In the genomic region with DNA sequence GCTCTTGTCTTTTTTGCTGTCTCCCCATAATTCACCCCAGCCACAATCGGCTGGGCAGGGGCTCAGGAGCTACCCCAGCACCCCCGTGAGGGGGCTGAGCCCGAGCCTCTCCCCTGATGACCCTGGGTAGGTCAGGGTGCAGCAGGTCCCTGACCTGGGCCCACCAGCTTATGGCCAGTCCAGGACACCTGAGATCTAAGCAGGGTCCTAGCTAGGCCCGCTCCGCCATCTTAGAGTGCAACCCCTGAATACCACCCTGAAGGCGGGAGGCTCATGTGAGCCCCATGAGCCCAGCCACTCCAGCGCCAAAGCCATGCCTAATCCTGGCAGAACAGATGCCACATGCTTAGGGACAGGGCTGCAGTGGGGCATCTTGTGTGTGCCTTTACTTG, we compare ENCODE assay signal across 21 cellular contexts.
"Had no signal": no experiment of that assay in that cellular context is flagged by ENCODE, and none has a peak within 500 bp of the region (broad histone marks: within the 10 kb centered on the region; RNA-seq: fewer than 3 reads in every experiment).

No MANE protein-coding gene starts in this region.

- H3K27ac ChIP-seq: foreskin keratinocyte, ovary, thoracic aorta, upper lobe of left lung, WERI-Rb-1 had no signal

- ATAC-seq: foreskin keratinocyte; naive thymus-derived CD4-positive, alpha-beta T cell; stimulated activated naive B cell treated with anti-CD40 and anti-IgM and Interleukin-4, amounts not matched to agents 10 μg/mL and 1 μg/mL and 100 μg/mL, for 72 hours had no signal

- H3K4me1 ChIP-seq: foreskin keratinocyte, upper lobe of left lung had no signal

- H3K4me2 ChIP-seq: smooth muscle cell had no signal

- H3K4me3 Mint-ChIP-seq: activated naive CD8-positive, alpha-beta T cell treated with anti-CD3 and anti-CD28 coated beads, Interleukin-2, amount 10 ng/mL, durations not matched to agents 7 days and 5 days; activated T-cell treated with anti-CD3 and anti-CD28 coated beads, Interleukin-2, amount 50 U/mL, for 24 hours; naive thymus-derived CD4-positive, alpha-beta T cell had no signal

- H3K36me3 ChIP-seq: ovary had no signal

- DNase-seq: activated CD4-positive, alpha-beta T cell treated with anti-CD3 and anti-CD28 coated beads for 1 hour; activated CD4-positive, alpha-beta T cell treated with anti-CD3 and anti-CD28 coated beads, Interleukin-2, amount 50 U/mL, for 1 hour; activated naive CD4-positive, alpha-beta T cell; activated naive CD8-positive, alpha-beta T cell treated with anti-CD3 and anti-CD28 coated beads, Interleukin-2, amount 10 ng/mL, durations not matched to agents 7 days and 5 days; activated T-cell treated with anti-CD3 and anti-CD28 coated beads, Interleukin-2, amount 50 U/mL, for 24 hours; amniotic stem cell; foreskin keratinocyte; kidney; naive thymus-derived CD4-positive, alpha-beta T cell; ovary; stimulated activated CD4-positive, alpha-beta T cell treated with anti-CD3 and anti-CD28 coated beads, Interleukin-15, amount 100 ng/mL, for 24 hours; stimulated activated CD8-positive, alpha-beta memory T cell treated with anti-CD3 and anti-CD28 coated beads, Interleukin-4, amount 100 ng/mL, for 48 hours; stimulated activated naive B cell treated with anti-CD40 and anti-IgM and Interleukin-4, amounts not matched to agents 10 μg/mL and 1 μg/mL and 100 μg/mL, for 72 hours; T-helper 1 cell; WERI-Rb-1 had no signal

- H3K9me3 ChIP-seq: ovary, thoracic aorta, upper lobe of left lung had no signal

- H3K4me1 Mint-ChIP-seq: activated naive CD8-positive, alpha-beta T cell treated with anti-CD3 and anti-CD28 coated beads, Interleukin-2, amount 10 ng/mL, durations not matched to agents 7 days and 5 days; stimulated activated naive B cell treated with anti-CD40 and anti-IgM and Interleukin-4, amounts not matched to agents 10 μg/mL and 1 μg/mL and 100 μg/mL, for 72 hours had no signal

- H3K27me3 Mint-ChIP-seq: activated naive CD8-positive, alpha-beta T cell treated with anti-CD3 and anti-CD28 coated beads, Interleukin-2, amount 10 ng/mL, durations not matched to agents 7 days and 5 days; activated T-cell treated with anti-CD3 and anti-CD28 coated beads, Interleukin-2, amount 50 U/mL, for 24 hours; naive thymus-derived CD4-positive, alpha-beta T cell; stimulated activated naive B cell treated with anti-CD40 and anti-IgM and Interleukin-4, amounts not matched to agents 10 μg/mL and 1 μg/mL and 100 μg/mL, for 72 hours had no signal

- H3K9me3 Mint-ChIP-seq: activated naive CD8-positive, alpha-beta T cell treated with anti-CD3 and anti-CD28 coated beads, Interleukin-2, amount 10 ng/mL, durations not matched to agents 7 days and 5 days; activated T-cell treated with anti-CD3 and anti-CD28 coated beads, Interleukin-2, amount 50 U/mL, for 24 hours; activated T-helper 2 cell treated with anti-CD3 and anti-CD28 coated beads, Interferon-gamma antibody, Interleukin-2, Interleukin-4, amounts not matched to agents 10 μg/mL and 5 μg/mL and 100 μg/mL, durations not matched to agents 14 hours and 24 hours and 36 hours; naive thymus-derived CD4-positive, alpha-beta T cell; stimulated activated naive B cell treated with anti-CD40 and anti-IgM and Interleukin-4, amounts not matched to agents 10 μg/mL and 1 μg/mL and 100 μg/mL, for 72 hours had no signal

- H3K27me3 ChIP-seq: foreskin keratinocyte, ovary, upper lobe of left lung had no signal

- H3K36me3 Mint-ChIP-seq: activated naive CD8-positive, alpha-beta T cell treated with anti-CD3 and anti-CD28 coated beads, Interleukin-2, amount 10 ng/mL, durations not matched to agents 7 days and 5 days had no signal

- H3K27ac Mint-ChIP-seq: activated naive CD8-positive, alpha-beta T cell treated with anti-CD3 and anti-CD28 coated beads, Interleukin-2, amount 10 ng/mL, durations not matched to agents 7 days and 5 days; activated T-cell treated with anti-CD3 and anti-CD28 coated beads, Interleukin-2, amount 50 U/mL, for 24 hours; activated T-helper 2 cell treated with anti-CD3 and anti-CD28 coated beads, Interferon-gamma antibody, Interleukin-2, Interleukin-4, amounts not matched to agents 10 μg/mL and 5 μg/mL and 100 μg/mL, durations not matched to agents 14 hours and 24 hours and 36 hours; naive thymus-derived CD4-positive, alpha-beta T cell; stimulated activated naive B cell treated with anti-CD40 and anti-IgM and Interleukin-4, amounts not matched to agents 10 μg/mL and 1 μg/mL and 100 μg/mL, for 72 hours had no signal

- FAIRE-seq: kidney, TTC549 had no signal

- H3K4me3 ChIP-seq: lung, ovary, smooth muscle cell, thoracic aorta, upper lobe of left lung had no signal
